Comparison of ENCODE assay signal across 1 cellular context in genomic region chr20:1932971-1933370, GRCh38.
TF ChIP-seq lines count a peak whose summit lies in the region.

No MANE protein-coding gene starts in this region.

TF ChIP-seq in SK-N-SH treated with all-trans-retinoic acid at 6 μM for 48 hours, 23 proteins besides CTCF, POLR2A, EP300 and RAD21 (continued from another document):
- TF ChIP-seq, protein P1, sequence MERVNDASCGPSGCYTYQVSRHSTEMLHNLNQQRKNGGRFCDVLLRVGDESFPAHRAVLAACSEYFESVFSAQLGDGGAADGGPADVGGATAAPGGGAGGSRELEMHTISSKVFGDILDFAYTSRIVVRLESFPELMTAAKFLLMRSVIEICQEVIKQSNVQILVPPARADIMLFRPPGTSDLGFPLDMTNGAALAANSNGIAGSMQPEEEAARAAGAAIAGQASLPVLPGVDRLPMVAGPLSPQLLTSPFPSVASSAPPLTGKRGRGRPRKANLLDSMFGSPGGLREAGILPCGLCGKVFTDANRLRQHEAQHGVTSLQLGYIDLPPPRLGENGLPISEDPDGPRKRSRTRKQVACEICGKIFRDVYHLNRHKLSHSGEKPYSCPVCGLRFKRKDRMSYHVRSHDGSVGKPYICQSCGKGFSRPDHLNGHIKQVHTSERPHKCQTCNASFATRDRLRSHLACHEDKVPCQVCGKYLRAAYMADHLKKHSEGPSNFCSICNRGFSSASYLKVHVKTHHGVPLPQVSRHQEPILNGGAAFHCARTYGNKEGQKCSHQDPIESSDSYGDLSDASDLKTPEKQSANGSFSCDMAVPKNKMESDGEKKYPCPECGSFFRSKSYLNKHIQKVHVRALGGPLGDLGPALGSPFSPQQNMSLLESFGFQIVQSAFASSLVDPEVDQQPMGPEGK (CRISPR knock-in tag; IDR thresholded peaks at IDR 0.05; ENCODE audit: borderline replicate concordance), result no peak
- TF ChIP-seq BACH2 (CRISPR knock-in tag; IDR thresholded peaks at IDR 0.05; ENCODE audit: borderline replicate concordance) (no peak), ZNF565 (CRISPR knock-in tag; conservative IDR thresholded peaks at IDR 0.05; ENCODE audit: low read depth) (no peak), TSHZ2 (CRISPR knock-in tag; IDR thresholded peaks at IDR 0.05) (no peak)
